Comparison of ENCODE assay signal across 28 cellular contexts in genomic region chr10:28849821-28850220, GRCh38.
"Had no signal": no experiment of that assay in that cellular context is flagged by ENCODE, and none has a peak within 500 bp of the region (broad histone marks: within the 10 kb centered on the region; RNA-seq: fewer than 3 reads in every experiment).

No MANE protein-coding gene starts in this region.

- H3K4me2 ChIP-seq: hepatocyte had no signal

- DNase-seq: activated CD4-positive, alpha-beta memory T cell treated with anti-CD3 and anti-CD28 coated beads, Interleukin-2, amount 10 ng/mL, durations not matched to agents 7 days and 5 days; activated CD4-positive, alpha-beta T cell treated with anti-CD3 and anti-CD28 coated beads for 1 hour; activated CD4-positive, alpha-beta T cell treated with anti-CD3 and anti-CD28 coated beads, Interleukin-2, amount 10 ng/mL, durations not matched to agents 7 days and 5 days; activated CD8-positive, alpha-beta memory T cell treated with anti-CD3 and anti-CD28 coated beads, Interleukin-2, amount 50 U/mL, for 48 hours; activated gamma-delta T cell treated with Interleukin-2 at 50 U/mL for 16 hours; activated naive CD4-positive, alpha-beta T cell treated with anti-CD3 and anti-CD28 coated beads, Interleukin-2, amount 50 U/mL, for 16 hours; activated T-cell treated with anti-CD3 and anti-CD28 coated beads, Interleukin-2, amount 50 U/mL, for 4 hours; central memory CD4-positive, alpha-beta T cell; islet precursor cell; left cardiac atrium; left ventricle myocardium superior; naive B cell; nephron progenitor cell; ovary; retina; stimulated activated CD4-positive, alpha-beta T cell treated with anti-CD3 and anti-CD28 coated beads, Interleukin-4, amount 100 ng/mL, for 24 hours; stimulated activated naive CD8-positive, alpha-beta T cell treated with anti-CD3 and anti-CD28 coated beads, Interleukin-15, amount 100 ng/mL, for 72 hours; thyroid gland; upper lobe of left lung had no signal

- H3K79me2 ChIP-seq: hepatocyte had no signal

- H3K27me3 ChIP-seq: breast epithelium, hepatocyte, ovary, thyroid gland, upper lobe of left lung had no signal

- H3K36me3 ChIP-seq: breast epithelium, neutrophil, ovary, prostate gland, thyroid gland, upper lobe of left lung had no signal

- H3K9me3 ChIP-seq: neutrophil, ovary, prostate gland, thyroid gland had no signal

- H3K27ac ChIP-seq: breast epithelium, hepatocyte, neutrophil, ovary, prostate gland, skin epidermis, thyroid gland, upper lobe of left lung had no signal

- H3K4me3 ChIP-seq: breast epithelium, hepatocyte, ovary, prostate gland, skin epidermis, thyroid gland, upper lobe of left lung had no signal

- ATAC-seq: activated T-cell treated with anti-CD3 and anti-CD28 coated beads, Interleukin-2, amount 50 U/mL, for 4 hours; activated T-helper 17 cell treated with anti-CD3 and anti-CD28 coated beads, Interleukin-2, amount 50 U/mL, for 72 hours; esophagus mucosa; left cardiac atrium; left ventricle myocardium superior; sciatic nerve; stimulated activated naive CD8-positive, alpha-beta T cell treated with anti-CD3 and anti-CD28 coated beads, Interleukin-15, amount 100 ng/mL, for 72 hours; WTC11 had no signal

- H2AFZ ChIP-seq: hepatocyte had no signal

- H3K4me1 ChIP-seq: breast epithelium, prostate gland, thyroid gland, upper lobe of left lung had no signal
